In the genomic region with DNA sequence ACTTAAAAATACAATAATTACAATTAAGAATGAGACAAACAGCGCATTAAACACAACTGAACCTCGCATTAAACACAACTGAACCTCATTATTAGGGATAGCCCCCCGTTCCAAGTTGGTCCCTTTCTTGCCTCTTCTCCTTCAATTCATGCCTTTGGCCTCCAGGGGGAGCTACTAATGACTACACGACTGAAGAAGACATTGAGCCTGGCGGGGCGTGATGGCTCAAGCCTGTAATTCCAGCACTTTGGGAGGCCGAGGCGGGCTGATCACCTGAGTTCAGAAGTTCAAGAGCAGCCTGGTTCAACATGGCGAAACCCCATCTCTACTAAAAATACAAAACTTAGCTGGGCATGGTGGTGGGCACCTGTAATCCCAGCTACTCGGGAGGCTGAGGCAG, we compare ENCODE assay signal across 2 cellular contexts.
TF ChIP-seq lines count a peak whose summit lies in the region.

No MANE protein-coding gene starts in this region.

TF ChIP-seq in SK-N-SH, 30 proteins besides CTCF, POLR2A, EP300 and RAD21 (continued from another document):
- TF ChIP-seq TAF1 (IDR thresholded peaks at IDR 0.05; ENCODE audit: borderline replicate concordance, low read depth, low read length) (no peak), MAX (IDR thresholded peaks at IDR 0.05; ENCODE audit: low read depth) (no peak), NFIC (IDR thresholded peaks at IDR 0.05; ENCODE audit: borderline replicate concordance) (no peak), ZBTB33 (IDR thresholded peaks at IDR 0.05; ENCODE audit: borderline replicate concordance, low read depth) (no peak), GABPA (IDR thresholded peaks at IDR 0.05; ENCODE audit: low read depth) (no peak), RCOR1 (IDR thresholded peaks at IDR 0.05; ENCODE audit: low read length) (no peak), NRF1 (IDR thresholded peaks at IDR 0.05; ENCODE audit: low read depth, low read length) (no peak)

TF ChIP-seq in SK-N-SH treated with all-trans-retinoic acid at 6 μM for 48 hours, 23 proteins besides CTCF, POLR2A, EP300 and RAD21 (continued from another document):
- TF ChIP-seq ZNF565 (CRISPR knock-in tag; conservative IDR thresholded peaks at IDR 0.05; ENCODE audit: low read depth) (no peak), OSR1 (CRISPR knock-in tag; IDR thresholded peaks at IDR 0.05) (no peak), TSHZ2 (CRISPR knock-in tag; IDR thresholded peaks at IDR 0.05) (no peak), ZNF70 (CRISPR knock-in tag; IDR thresholded peaks at IDR 0.05) (no peak), ISL1 (CRISPR knock-in tag; IDR thresholded peaks at IDR 0.05) (no peak)
